ENCODE assay signal across 15 cellular contexts in the genomic region with DNA sequence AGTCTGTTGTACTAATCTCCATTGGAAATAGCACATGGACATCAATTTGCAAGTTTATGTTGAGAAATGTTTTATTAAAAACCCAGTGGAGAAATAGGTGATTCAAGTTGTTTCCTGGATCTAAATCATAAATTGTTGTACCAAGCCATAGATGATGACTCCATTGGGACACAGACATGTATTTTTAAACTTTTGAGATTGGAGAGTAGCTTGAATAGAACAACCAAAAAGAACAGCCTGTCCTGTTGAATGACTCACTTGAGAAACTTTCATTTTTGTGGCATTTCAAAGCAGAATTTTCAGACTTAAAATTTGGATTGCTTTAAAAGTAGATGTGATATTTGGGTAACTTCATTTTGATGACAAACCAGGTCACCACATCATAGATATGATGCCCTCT.
"Had no signal": no experiment of that assay in that cellular context is flagged by ENCODE, and none has a peak within 500 bp of the region (broad histone marks: within the 10 kb centered on the region; RNA-seq: fewer than 3 reads in every experiment).

No MANE protein-coding gene starts in this region.

- H3K9ac ChIP-seq: neural progenitor cell had no signal

- DNase-seq: activated CD4-positive, alpha-beta T cell treated with anti-CD3 and anti-CD28 coated beads for 36 hours; activated CD8-positive, alpha-beta memory T cell treated with anti-CD3 and anti-CD28 coated beads, Interleukin-2, amount 50 U/mL, for 48 hours; activated CD8-positive, alpha-beta T cell treated with anti-CD3 and anti-CD28 coated beads, Interleukin-2, amount 10 ng/mL, durations not matched to agents 7 days and 5 days; activated naive CD4-positive, alpha-beta T cell; effector memory CD8-positive, alpha-beta T cell; head of caudate nucleus; pancreas; stimulated activated CD4-positive, alpha-beta T cell treated with anti-CD3 and anti-CD28 coated beads, Interleukin-2, amount 100 ng/mL, for 24 hours; stimulated activated naive B cell treated with anti-CD40 and anti-IgM and Interleukin-4, amounts not matched to agents 10 μg/mL and 1 μg/mL and 100 μg/mL, for 72 hours; T-cell; T1000; WERI-Rb-1 had no signal

- H3K36me3 ChIP-seq: neural progenitor cell, pancreas, WERI-Rb-1 had no signal

- H3K27ac ChIP-seq: neural progenitor cell, pancreas, SK-N-MC, WERI-Rb-1 had no signal

- H3K9me3 ChIP-seq: pancreas had no signal

- H3K4me3 ChIP-seq: neural progenitor cell, pancreas, SK-N-MC had no signal

- H3K27me3 ChIP-seq: neural progenitor cell, pancreas had no signal

- ATAC-seq: activated CD4-positive, alpha-beta T cell treated with anti-CD3 and anti-CD28 coated beads for 36 hours; activated CD8-positive, alpha-beta T cell treated with anti-CD3 and anti-CD28 coated beads, Interleukin-2, amount 10 ng/mL, durations not matched to agents 7 days and 5 days; effector memory CD8-positive, alpha-beta T cell; left lobe of liver; pancreas; stimulated activated naive B cell treated with anti-CD40 and anti-IgM and Interleukin-4, amounts not matched to agents 10 μg/mL and 1 μg/mL and 100 μg/mL, for 72 hours; T-cell had no signal

- H3K4me2 ChIP-seq: neural progenitor cell had no signal

- H3K4me1 ChIP-seq: neural progenitor cell, pancreas had no signal
